11 cellular contexts compared by ENCODE assay signal in genomic region chr17:77434136-77435114, GRCh38.
A peak's percentile ranks its signal among the peaks of the same experiment; 100 is the strongest.
DNase-seq lines count a peak whose midpoint lies in the region; ATAC-seq and TF ChIP-seq lines count a peak whose summit lies in the region.
"Had no signal": no experiment of that assay in that cellular context is flagged by ENCODE, and none has a peak within 500 bp of the region (broad histone marks: within the 10 kb centered on the region; RNA-seq: fewer than 3 reads in every experiment).

No MANE protein-coding gene starts in this region.

- 87% methylated on average over 26 of the region's 26 CpGs for WGBS in thymus

- peak overlapping the region; percentile 81 for H3K27ac Mint-ChIP-seq in activated T-helper 17 cell treated with anti-CD3 and anti-CD28 coated beads, Interleukin-2, amount 50 U/mL, for 72 hours
- H3K27ac Mint-ChIP-seq in mesothelial cell of epicardium (peak overlapping the region; percentile 91), chondrocyte (ENCODE audit: unreplicated experiment) (no peak overlapping the region)

- ATAC-seq in Right ventricle myocardium inferior = no peak
- ATAC-seq in activated T-helper 17 cell treated with anti-CD3 and anti-CD28 coated beads, Interleukin-2, amount 50 U/mL, for 72 hours (replicated peaks) = peak; percentile 4
- ATAC-seq in GM21528 (IDR thresholded peaks at IDR 0.05; ENCODE audit: low FRiP score, unreplicated experiment) = no peak

- no peaks in the 10 kb centered on the region for H3K27me3 ChIP-seq in thymus (ENCODE audit: control insufficient read depth, insufficient read depth)

- H3K4me3 ChIP-seq in thymus (ENCODE audit: low read length) = peak overlapping the region; percentile 37

- TF ChIP-seq CTCF in mesothelial cell of epicardium (IDR thresholded peaks at IDR 0.05; ENCODE audit: unreplicated experiment) (no peak), chondrocyte (IDR thresholded peaks at IDR 0.05) (no peak)

- peaks cover 38% of the 10 kb centered on the region for H3K4me1 Mint-ChIP-seq in activated T-helper 17 cell treated with anti-CD3 and anti-CD28 coated beads, Interleukin-2, amount 50 U/mL, for 72 hours
- H3K4me1 Mint-ChIP-seq in mesothelial cell of epicardium = peaks cover 72% of the 10 kb centered on the region
- H3K4me1 Mint-ChIP-seq in chondrocyte (ENCODE audit: low read depth) = peaks cover 74% of the 10 kb centered on the region

- H3K9me3 Mint-ChIP-seq in activated T-helper 17 cell treated with anti-CD3 and anti-CD28 coated beads, Interleukin-2, amount 50 U/mL, for 72 hours = no peaks in the 10 kb centered on the region
- H3K9me3 Mint-ChIP-seq in mesothelial cell of epicardium (no peaks in the 10 kb centered on the region), chondrocyte (ENCODE audit: low read depth) (no peaks in the 10 kb centered on the region)

- intact Hi-C loops in Right ventricle myocardium inferior (cut with DNase I) = no loop called here
- intact Hi-C loops in cardiac septum (cut with DNase I) = loop anchor here (5.0 kb wide), 1 partner anchor 168 kb away; no protein-coding TSS in a partner anchor

- peaks cover 26% of the 10 kb centered on the region for H3K36me3 Mint-ChIP-seq in activated T-helper 17 cell treated with anti-CD3 and anti-CD28 coated beads, Interleukin-2, amount 50 U/mL, for 72 hours (ENCODE audit: low read depth)
- H3K36me3 Mint-ChIP-seq in mesothelial cell of epicardium = no peaks in the 10 kb centered on the region
- H3K36me3 Mint-ChIP-seq in chondrocyte (ENCODE audit: low read depth) = no peaks in the 10 kb centered on the region

- H3K9me3 ChIP-seq in thymus (ENCODE audit: control insufficient read depth) = no peaks in the 10 kb centered on the region

- H3K4me1 ChIP-seq in thymus (ENCODE audit: control insufficient read depth, insufficient read depth, low read length) = peaks cover 82% of the 10 kb centered on the region

- no peaks in the 10 kb centered on the region for H3K27me3 Mint-ChIP-seq in activated T-helper 17 cell treated with anti-CD3 and anti-CD28 coated beads, Interleukin-2, amount 50 U/mL, for 72 hours
- H3K27me3 Mint-ChIP-seq in mesothelial cell of epicardium (ENCODE audit: low read depth) = no peaks in the 10 kb centered on the region
- no peaks in the 10 kb centered on the region for H3K27me3 Mint-ChIP-seq in chondrocyte (ENCODE audit: low read depth)

- DNase-seq in Right ventricle myocardium inferior (ENCODE audit: missing footprints) = peak; percentile 32
- DNase-seq in cardiac septum (ENCODE audit: low spot score) = no peak
- no peak for DNase-seq in mesothelial cell of epicardium (ENCODE audit: low spot score in 2 of 2, unreplicated experiment in 2 of 2)
- DNase-seq in chondrocyte (ENCODE audit: low spot score) = no peak
- no peak for DNase-seq in OCI-M2 (lab: John Stamatoyannopoulos, UW; ENCODE audit: unreplicated experiment)
- DNase-seq: dermis blood vessel endothelial cell had no signal

- peak overlapping the region; percentile 88 for H3K27ac ChIP-seq in thymus (ENCODE audit: low read depth)
- H3K27ac ChIP-seq: C4-2B, parathyroid adenoma had no signal

- H3K36me3 ChIP-seq in thymus (ENCODE audit: control insufficient read depth, insufficient read depth) = peaks cover 15% of the 10 kb centered on the region

- peak overlapping the region; percentile 94 for H3K4me3 Mint-ChIP-seq in activated T-helper 17 cell treated with anti-CD3 and anti-CD28 coated beads, Interleukin-2, amount 50 U/mL, for 72 hours
- H3K4me3 Mint-ChIP-seq in mesothelial cell of epicardium (peak overlapping the region; percentile 36), chondrocyte (ENCODE audit: unreplicated experiment) (no peak overlapping the region)
